ENCODE assay signal across 17 cellular contexts in the genomic region with DNA sequence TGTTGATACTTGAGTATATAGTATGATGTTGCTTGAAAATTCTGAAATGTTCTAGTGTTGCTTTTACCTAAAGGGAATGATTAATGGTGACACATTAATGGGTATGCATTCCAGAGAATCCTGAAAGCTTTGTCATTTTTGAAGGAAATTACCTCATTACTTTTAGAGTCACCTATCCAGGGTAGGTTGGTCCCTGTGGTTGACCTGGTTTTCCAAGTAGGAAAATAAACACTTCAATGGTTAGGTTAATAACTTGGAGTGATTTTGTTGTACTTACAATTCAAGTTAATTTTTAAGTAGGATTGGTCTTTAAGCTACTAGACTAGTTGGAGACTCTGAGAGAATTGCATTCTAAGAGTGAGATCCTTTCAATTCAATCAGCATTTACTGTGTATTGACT. TPM values are rescaled to one million over a fixed set of nuclear protein-coding genes. Genes with fewer than 3 reads are reported as not detected.
DNase-seq lines count a peak whose midpoint lies in the region; ATAC-seq, FAIRE-seq and TF ChIP-seq lines count a peak whose summit lies in the region.
"Had no signal": no experiment of that assay in that cellular context is flagged by ENCODE, and none has a peak within 500 bp of the region (broad histone marks: within the 10 kb centered on the region; RNA-seq: fewer than 3 reads in every experiment).

No MANE protein-coding gene starts in this region.

- H3K4me3 ChIP-seq in astrocyte (ENCODE audit: insufficient read depth, low read depth, low read length) = no peak overlapping the region
- H3K4me3 ChIP-seq in left lung = no peak overlapping the region
- H3K4me3 ChIP-seq in aorta (ENCODE audit: low read length in 2 of 2) = no peak overlapping the region
- H3K4me3 ChIP-seq: HAP-1, sigmoid colon, thoracic aorta had no signal

- no peaks in the 10 kb centered on the region for H3K9me3 Mint-ChIP-seq in astrocyte (ENCODE audit: unreplicated experiment)
- H3K9me3 Mint-ChIP-seq in endothelial cell (ENCODE audit: unreplicated experiment) = no peaks in the 10 kb centered on the region
- H3K9me3 Mint-ChIP-seq: activated CD4-positive, alpha-beta T cell treated with anti-CD3 and anti-CD28 coated beads, Interleukin-2, amount 10 ng/mL, durations not matched to agents 24 days and 14 days; activated T-helper 2 cell treated with anti-CD3 and anti-CD28 coated beads, Interferon-gamma antibody, Interleukin-2, Interleukin-4, amounts not matched to agents 10 μg/mL and 5 μg/mL and 100 μg/mL, durations not matched to agents 14 hours and 24 hours and 36 hours had no signal

- H3K9me3 ChIP-seq in astrocyte (ENCODE audit: insufficient read depth, low read depth, low read length) = no peaks in the 10 kb centered on the region
- no peaks in the 10 kb centered on the region for H3K9me3 ChIP-seq in left lung
- H3K9me3 ChIP-seq in aorta (ENCODE audit: control insufficient read depth, low read length) = no peaks in the 10 kb centered on the region
- H3K9me3 ChIP-seq: HAP-1, sigmoid colon, thoracic aorta had no signal

- H3K27ac Mint-ChIP-seq in astrocyte (ENCODE audit: unreplicated experiment) (peak overlapping the region; percentile 75), endothelial cell (ENCODE audit: unreplicated experiment) (no peak overlapping the region)
- H3K27ac Mint-ChIP-seq: activated CD4-positive, alpha-beta T cell treated with anti-CD3 and anti-CD28 coated beads, Interleukin-2, amount 10 ng/mL, durations not matched to agents 24 days and 14 days; activated T-helper 2 cell treated with anti-CD3 and anti-CD28 coated beads, Interferon-gamma antibody, Interleukin-2, Interleukin-4, amounts not matched to agents 10 μg/mL and 5 μg/mL and 100 μg/mL, durations not matched to agents 14 hours and 24 hours and 36 hours had no signal

- DNase-seq in 8988T (peak; percentile 21), HTR-8/SVneo (ENCODE audit: insufficient read length, low spot score) (peak; percentile 52), astrocyte (ENCODE audit: low read depth) (peak; percentile 72), left lung (no peak), GM12891 (ENCODE audit: insufficient read length, low spot score) (no peak), aorta (no peak), endothelial cell (ENCODE audit: low spot score) (no peak)
- DNase-seq: activated CD4-positive, alpha-beta T cell treated with anti-CD3 and anti-CD28 coated beads, Interleukin-2, amount 10 ng/mL, durations not matched to agents 24 days and 14 days; KG1; NCI-H187; NCI-H82; sigmoid colon had no signal

- H3K4me3 Mint-ChIP-seq in astrocyte (ENCODE audit: unreplicated experiment) = no peak overlapping the region
- no peak overlapping the region for H3K4me3 Mint-ChIP-seq in endothelial cell (ENCODE audit: unreplicated experiment)
- H3K4me3 Mint-ChIP-seq: activated CD4-positive, alpha-beta T cell treated with anti-CD3 and anti-CD28 coated beads, Interleukin-2, amount 10 ng/mL, durations not matched to agents 24 days and 14 days had no signal

- H3K36me3 ChIP-seq in astrocyte (ENCODE audit: insufficient read depth, low read length) (no peaks in the 10 kb centered on the region), left lung (no peaks in the 10 kb centered on the region), aorta (ENCODE audit: control insufficient read depth in 1 of 2, insufficient read depth in 2 of 2, low read length in 1 of 2) (no peaks in the 10 kb centered on the region)
- H3K36me3 ChIP-seq: HAP-1, sigmoid colon, thoracic aorta had no signal

- no peak for TF ChIP-seq POLR2A in GM12891 (IDR thresholded peaks at IDR 0.05; ENCODE audit: low read depth, low read length)

- H3K27me3 Mint-ChIP-seq in astrocyte (ENCODE audit: low read depth, unreplicated experiment) (no peaks in the 10 kb centered on the region), endothelial cell (ENCODE audit: unreplicated experiment) (no peaks in the 10 kb centered on the region)
- H3K27me3 Mint-ChIP-seq: activated CD4-positive, alpha-beta T cell treated with anti-CD3 and anti-CD28 coated beads, Interleukin-2, amount 10 ng/mL, durations not matched to agents 24 days and 14 days had no signal

- peak; percentile 86 for ATAC-seq in left lung
- no peak for ATAC-seq in GM18873 (IDR thresholded peaks at IDR 0.05; ENCODE audit: low FRiP score, unreplicated experiment)
- ATAC-seq in aorta (ENCODE audit: low FRiP score) = no peak

- H3K79me2 ChIP-seq in astrocyte (ENCODE audit: insufficient read depth, low read length) = no peaks in the 10 kb centered on the region

- H3K4me1 Mint-ChIP-seq in astrocyte (ENCODE audit: low read depth, unreplicated experiment) = peaks cover 34% of the 10 kb centered on the region
- H3K4me1 Mint-ChIP-seq in endothelial cell (ENCODE audit: unreplicated experiment) = peaks cover 6% of the 10 kb centered on the region
- H3K4me1 Mint-ChIP-seq: activated CD4-positive, alpha-beta T cell treated with anti-CD3 and anti-CD28 coated beads, Interleukin-2, amount 10 ng/mL, durations not matched to agents 24 days and 14 days had no signal

- no peaks in the 10 kb centered on the region for H4K20me1 ChIP-seq in astrocyte (ENCODE audit: insufficient read depth, low read length)

- H3K27me3 ChIP-seq in astrocyte (ENCODE audit: insufficient read depth, low read length) (no peaks in the 10 kb centered on the region), left lung (no peaks in the 10 kb centered on the region), aorta (ENCODE audit: control insufficient read depth in 1 of 2, insufficient read depth in 2 of 2, low read length in 1 of 2) (no peaks in the 10 kb centered on the region)
- H3K27me3 ChIP-seq: sigmoid colon had no signal

- FAIRE-seq in HTR-8/SVneo (lab: Jason Lieb, UNC) (peak; percentile 51), astrocyte (lab: Jason Lieb, UNC) (no peak), GM12891 (lab: Jason Lieb, UNC) (no peak)
- FAIRE-seq: GM12892 had no signal

- H2AFZ ChIP-seq in astrocyte (ENCODE audit: low read depth, low read length) = no peak overlapping the region

- TF ChIP-seq CTCF in astrocyte (IDR thresholded peaks at IDR 0.05; ENCODE audit: insufficient read depth, low read depth, low read length) (no peak), left lung (IDR thresholded peaks at IDR 0.05) (no peak), endothelial cell (IDR thresholded peaks at IDR 0.05; ENCODE audit: unreplicated experiment) (no peak)

- H3K4me1 ChIP-seq in astrocyte (ENCODE audit: insufficient read depth, low read length) (peaks cover 15% of the 10 kb centered on the region), left lung (peaks cover 0 to 4% of the 10 kb centered on the region in 2 donors), aorta (ENCODE audit: control insufficient read depth in 1 of 2, insufficient read depth in 2 of 2, low read length in 2 of 2) (peaks cover 7 to 9% of the 10 kb centered on the region in 2 donors)

- no peak overlapping the region for H3K9ac ChIP-seq in astrocyte (ENCODE audit: low read length)

- H3K4me2 ChIP-seq in astrocyte (ENCODE audit: low read length) = peak overlapping the region; percentile 40

- H3K36me3 Mint-ChIP-seq in astrocyte (ENCODE audit: low read depth, unreplicated experiment) = peaks cover 2% of the 10 kb centered on the region
- H3K36me3 Mint-ChIP-seq in endothelial cell (ENCODE audit: low read depth, unreplicated experiment) = no peaks in the 10 kb centered on the region

- H3K27ac ChIP-seq in astrocyte (ENCODE audit: low read depth, low read length) (peak overlapping the region; percentile 45), left lung (no peak overlapping the region), aorta (ENCODE audit: low read depth in 1 of 2, low read length in 2 of 2) (no peak overlapping the region)
- H3K27ac ChIP-seq: thoracic aorta had no signal

- intact Hi-C loops in left lung (cut with DNase I) = no loop called here
- intact Hi-C loops in aorta (cut with DNase I) = no loop called here

TF ChIP-seq in GM12891, 5 proteins besides CTCF, POLR2A, EP300 and RAD21:
- no peak for TF ChIP-seq SPI1 (IDR thresholded peaks at IDR 0.05; ENCODE audit: low read depth, low read length)
- no peak for TF ChIP-seq PAX5 (IDR thresholded peaks at IDR 0.05; ENCODE audit: insufficient read depth, low read length, severe bottlenecking)
- no peak for TF ChIP-seq POU2F2 (IDR thresholded peaks at IDR 0.05; ENCODE audit: low read depth, low read length)
- TF ChIP-seq TAF1 (IDR thresholded peaks at IDR 0.05; ENCODE audit: low read depth, low read length) = no peak
- TF ChIP-seq POLR2AphosphoS5 (IDR thresholded peaks at IDR 0.05; ENCODE audit: low read depth, low read length) = no peak

RNA-seq across cellular contexts. Expression of gene MITF, which starts 31.0 kb away (rescaled TPM):
- total RNA-seq in astrocyte = 6.0 and 6.2 TPM in 2 replicates
- total RNA-seq in left lung = 10 to 100 TPM; 24.3 to 29.6 TPM
- not detected for polyA plus RNA-seq in GM12891 (2012; ENCODE audit: low read depth, missing spikeins)
- 10 to 100 TPM; 28.4 to 30.5 TPM for total RNA-seq in aorta
- polyA plus RNA-seq in aorta = 1 to 10 TPM; 4.1 to 6.5 TPM
- 1.7 TPM for total RNA-seq in endothelial cell (ENCODE audit: unreplicated experiment)

Comparison
In these comparisons a context has a peak if more than half of its experiments do, and no peak if none do; other contexts are left out.
1. DNase-seq: peak in 8988T (single experiment), HTR-8/SVneo (single experiment) and astrocyte (single experiment); none in left lung (0 of 2), GM12891 (single experiment), aorta (0 of 2) and endothelial cell (single experiment).